In genomic region chr18:59358611-59359575, GRCh38 we compare ENCODE assay signal across 8 cellular contexts. TPM values are rescaled to one million over a fixed set of nuclear protein-coding genes. Genes with fewer than 3 reads are reported as not detected.
DNase-seq lines count a peak whose midpoint lies in the region; ATAC-seq, FAIRE-seq and TF ChIP-seq lines count a peak whose summit lies in the region.

TSS of gene LMAN1 (minus strand) at chr18:59359265. CDS start at chr18:59359244, 21 bp downstream.

- WGBS in ovary, 3 donors: 0% methylated on average over 52 to 78 of the region's 78 CpGs
- WGBS in thymus: under 1% methylated on average over 78 of the region's 78 CpGs

- intact Hi-C loops in Right ventricle myocardium inferior (cut with DNase I) (no loop called here), ovary (cut with DNase I) (no loop called here)

- DNase-seq in GM12891 (ENCODE audit: insufficient read length, low spot score): peak; percentile 91
- peak; percentile 89 for DNase-seq in NCI-H1417 treated with DMSO at 0.1 percent for 48 hours (lab: John Stamatoyannopoulos, UW)
- peak; percentile 59 to 80 for DNase-seq in SW 1271 (lab: John Stamatoyannopoulos, UW)
- peak; percentile 90 for DNase-seq in activated naive CD8-positive, alpha-beta T cell treated with anti-CD3 and anti-CD28 coated beads, Interleukin-2, amount 50 U/mL, for 16 hours (ENCODE audit: low read depth, low spot score)
- DNase-seq in Right ventricle myocardium inferior (ENCODE audit: missing footprints): peak; percentile 97
- DNase-seq in ovary: peak; percentile 95 to 98 (median 98)

- no peak for TF ChIP-seq CTCF in ovary (IDR thresholded peaks at IDR 0.05)

- H3K27me3 ChIP-seq in ovary: no peaks in the 10 kb centered on the region
- H3K27me3 ChIP-seq in thymus (ENCODE audit: control insufficient read depth, insufficient read depth): peaks cover 7% of the 10 kb centered on the region

- FAIRE-seq in GM12891 (lab: Jason Lieb, UNC): peak; percentile 97

- TF ChIP-seq POLR2A in GM12891 (IDR thresholded peaks at IDR 0.05; ENCODE audit: low read depth, low read length) (peak; percentile 86), ovary (IDR thresholded peaks at IDR 0.05) (peak; percentile 54)

- H3K4me3 ChIP-seq in ovary (peak within 1 kb of the TSS; percentile 97), thymus (ENCODE audit: low read length) (peak within 1 kb of the TSS; percentile 74)

- H3K9me3 ChIP-seq in ovary (no peaks in the 10 kb centered on the region), thymus (ENCODE audit: control insufficient read depth) (no peaks in the 10 kb centered on the region)

- no peak for TF ChIP-seq EP300 in ovary (IDR thresholded peaks at IDR 0.05)

- peak within 1 kb of the TSS; percentile 63 to 84 for H3K27ac ChIP-seq in ovary
- H3K27ac ChIP-seq in thymus (ENCODE audit: low read depth): peak within 1 kb of the TSS; percentile 92

- H3K4me1 ChIP-seq in ovary (ENCODE audit: insufficient read depth): no peaks in the 10 kb centered on the region
- H3K4me1 ChIP-seq in thymus (ENCODE audit: control insufficient read depth, insufficient read depth, low read length): peaks cover 4% of the 10 kb centered on the region

- H3K36me3 ChIP-seq in ovary: no peaks in the 10 kb centered on the region
- peaks cover 3% of the 10 kb centered on the region for H3K36me3 ChIP-seq in thymus (ENCODE audit: control insufficient read depth, insufficient read depth)

- ATAC-seq in HG02798 (IDR thresholded peaks at IDR 0.05; ENCODE audit: poor library complexity, unreplicated experiment): peak; percentile 96
- peak; percentile 100 for ATAC-seq in Right ventricle myocardium inferior

TF ChIP-seq in GM12891, 5 proteins besides CTCF, POLR2A, EP300 and RAD21:
- TF ChIP-seq SPI1 (IDR thresholded peaks at IDR 0.05; ENCODE audit: low read depth, low read length): no peak
- TF ChIP-seq POU2F2 (IDR thresholded peaks at IDR 0.05; ENCODE audit: low read depth, low read length): peak; percentile 62; the same call in 1 of the 2 replicates
- TF ChIP-seq PAX5 (IDR thresholded peaks at IDR 0.05; ENCODE audit: insufficient read depth, low read length, severe bottlenecking): no peak
- peak; percentile 93 for TF ChIP-seq TAF1 (IDR thresholded peaks at IDR 0.05; ENCODE audit: low read depth, low read length)
- TF ChIP-seq POLR2AphosphoS5 (IDR thresholded peaks at IDR 0.05; ENCODE audit: low read depth, low read length): peak; percentile 92

RNA-seq across cellular contexts. Expression of gene LMAN1, which starts in this region (rescaled TPM):
- 33.8 TPM for polyA plus RNA-seq in GM12891 (2012; ENCODE audit: low read depth, missing spikeins)
- 50.6 TPM for total RNA-seq in Right ventricle myocardium inferior
- total RNA-seq in ovary: 10 to 100 TPM; 63.4 to 97.8 (median 75.4) TPM
- 10 to 100 TPM; 26.8 to 51.2 TPM for polyA plus RNA-seq in ovary
- polyA plus RNA-seq in thymus: 24.2 TPM

Comparison
In these comparisons a context has a peak if more than half of its experiments do, and no peak if none do; other contexts are left out.
1. Peak in every context shown above with its lines: DNase-seq, ATAC-seq, H3K4me3 ChIP-seq and H3K27ac ChIP-seq.